ENCODE assay signal across 19 cellular contexts in genomic region chr12:15646586-15646985, GRCh38.
DNase-seq lines count a peak whose midpoint lies in the region; ATAC-seq and TF ChIP-seq lines count a peak whose summit lies in the region.
"Had no signal": no experiment of that assay in that cellular context is flagged by ENCODE, and none has a peak within 500 bp of the region (broad histone marks: within the 10 kb centered on the region; RNA-seq: fewer than 3 reads in every experiment).

No MANE protein-coding gene starts in this region.

- H3K4me1 Mint-ChIP-seq in osteocyte (ENCODE audit: unreplicated experiment) (peaks cover 85% of the 10 kb centered on the region), CD14-positive monocyte (no peaks in the 10 kb centered on the region)
- H3K4me1 Mint-ChIP-seq: CD4-positive, alpha-beta memory T cell had no signal

- BruUV-seq in PC-3 (replicated peaks; lab: Mats Ljungman, UMichigan), result no TSS peak

- H3K9me3 ChIP-seq in AG04450 (ENCODE audit: control insufficient read depth, insufficient read depth, low read length), result peaks cover 2% of the 10 kb centered on the region; the same call in 1 of the 2 replicates
- no peaks in the 10 kb centered on the region for H3K9me3 ChIP-seq in PC-3 (ENCODE audit: low read length)
- H3K9me3 ChIP-seq in fibroblast of lung (ENCODE audit: control insufficient read depth, insufficient read depth, low read depth, low read length), result no peaks in the 10 kb centered on the region

- H3K27me3 ChIP-seq in AG04450 (ENCODE audit: control insufficient read depth, insufficient read depth, low read length) (no peaks in the 10 kb centered on the region), PC-3 (ENCODE audit: low read length) (no peaks in the 10 kb centered on the region), fibroblast of lung (ENCODE audit: control insufficient read depth, insufficient read depth, low read length) (no peaks in the 10 kb centered on the region)

- H3K27ac ChIP-seq in AG04450 (ENCODE audit: low read depth, low read length) (no peak overlapping the region), PC-3 (ENCODE audit: low read length) (peak overlapping the region; percentile 47), fibroblast of lung (ENCODE audit: insufficient read depth, low read length) (no peak overlapping the region)
- H3K27ac ChIP-seq: C4-2B, KMS-11 had no signal

- TF ChIP-seq CTCF in AG04450 (IDR thresholded peaks at IDR 0.05; ENCODE audit: low read depth, low read length), result no peak
- TF ChIP-seq CTCF in PC-3 (conservative IDR thresholded peaks at IDR 0.05; ENCODE audit: low read depth, low read length), result no peak
- no peak for TF ChIP-seq CTCF in fibroblast of lung (conservative IDR thresholded peaks at IDR 0.05 in 1 of 2, IDR thresholded peaks at IDR 0.05 in 1 of 2; ENCODE audit: low read depth in 1 of 2, low read length in 2 of 2)
- no peak for TF ChIP-seq CTCF in osteocyte (IDR thresholded peaks at IDR 0.05)
- no peak for TF ChIP-seq CTCF in CD14-positive monocyte (IDR thresholded peaks at IDR 0.05)

- no peaks in the 10 kb centered on the region for H3K9me3 Mint-ChIP-seq in osteocyte (ENCODE audit: unreplicated experiment)
- H3K9me3 Mint-ChIP-seq in activated naive CD4-positive, alpha-beta T cell treated with anti-CD3 and anti-CD28 coated beads, Interleukin-2, amount 50 U/mL, for 72 hours, result no peaks in the 10 kb centered on the region
- H3K9me3 Mint-ChIP-seq in CD14-positive monocyte, result no peaks in the 10 kb centered on the region
- H3K9me3 Mint-ChIP-seq: CD4-positive, alpha-beta memory T cell; HFFc6 had no signal

- H3K4me3 Mint-ChIP-seq in osteocyte (ENCODE audit: unreplicated experiment) (no peak overlapping the region), CD14-positive monocyte (no peak overlapping the region)
- H3K4me3 Mint-ChIP-seq: CD4-positive, alpha-beta memory T cell; HFFc6 had no signal

- H3K4me3 ChIP-seq in AG04450 (ENCODE audit: low read depth, low read length) (no peak overlapping the region), PC-3 (ENCODE audit: low read length) (no peak overlapping the region), fibroblast of lung (replicated peaks in 1 of 4; ENCODE audit: control extremely low read depth in 1 of 4, insufficient read depth in 1 of 4, low read depth in 3 of 4, low read length in 4 of 4) (no peak overlapping the region)

- no peaks in the 10 kb centered on the region for H3K79me2 ChIP-seq in PC-3 (ENCODE audit: low read length)
- H3K79me2 ChIP-seq in fibroblast of lung (ENCODE audit: control insufficient read depth, insufficient read depth, low read length), result no peaks in the 10 kb centered on the region

- H3K27ac Mint-ChIP-seq in osteocyte (ENCODE audit: unreplicated experiment), result peak overlapping the region; percentile 90
- no peak overlapping the region for H3K27ac Mint-ChIP-seq in activated naive CD4-positive, alpha-beta T cell treated with anti-CD3 and anti-CD28 coated beads, Interleukin-2, amount 50 U/mL, for 72 hours
- H3K27ac Mint-ChIP-seq in CD14-positive monocyte, result no peak overlapping the region
- H3K27ac Mint-ChIP-seq: CD4-positive, alpha-beta memory T cell; HFFc6 had no signal

- CTCF ChIA-PET in AG04450 (lab: Charles Lee), result no interaction called here
- CTCF ChIA-PET in PC-3 (lab: Charles Lee), result no interaction called here

- H2AFZ ChIP-seq in PC-3 (ENCODE audit: low read length) (no peak overlapping the region), fibroblast of lung (ENCODE audit: low read length) (no peak overlapping the region)

- H3K9ac ChIP-seq in PC-3 (ENCODE audit: low read length), result no peak overlapping the region
- no peak overlapping the region for H3K9ac ChIP-seq in fibroblast of lung (ENCODE audit: insufficient read depth, low read length)
- H3K9ac ChIP-seq: KMS-11 had no signal

- intact Hi-C loops in PC-3 (cut with micrococcal nuclease), result no loop called here
- intact Hi-C loops in CD14-positive monocyte (cut with micrococcal nuclease), result no loop called here

- no peaks in the 10 kb centered on the region for H3K27me3 Mint-ChIP-seq in osteocyte (ENCODE audit: unreplicated experiment)
- peaks cover 0 to 3% (median 2%) of the 10 kb centered on the region in 3 donors for H3K27me3 Mint-ChIP-seq in CD14-positive monocyte (ENCODE audit: low read depth in 3 of 3)

- peak; percentile 27; the same call in 1 of the 2 replicates for ATAC-seq in PC-3
- ATAC-seq in activated naive CD4-positive, alpha-beta T cell treated with anti-CD3 and anti-CD28 coated beads, Interleukin-2, amount 50 U/mL, for 72 hours, result no peak
- ATAC-seq: HCT116 had no signal

- H3F3A ChIP-seq in PC-3 (ENCODE audit: low read length, unreplicated experiment), result no peaks in the 10 kb centered on the region

- POLR2A ChIA-PET in AG04450 (lab: Yijun Ruan, JAX), result interaction anchor here (0.6 kb wide), 1 partner anchor 108 kb away, joined by 3 read pairs; no protein-coding TSS in a partner anchor
- POLR2A ChIA-PET in PC-3 (lab: Charles Lee; ENCODE audit: unreplicated experiment), result no interaction called here

- H3K4me1 ChIP-seq in PC-3 (ENCODE audit: insufficient read depth, low read length) (peaks cover 17% of the 10 kb centered on the region), fibroblast of lung (ENCODE audit: control insufficient read depth, extremely low read depth, insufficient read depth, low read length) (no peaks in the 10 kb centered on the region)

- no peaks in the 10 kb centered on the region for H3K9me2 ChIP-seq in PC-3 (replicated peaks; ENCODE audit: low read length)

- H4K20me1 ChIP-seq in PC-3 (ENCODE audit: low read length) (no peaks in the 10 kb centered on the region), fibroblast of lung (ENCODE audit: control insufficient read depth, extremely low read depth, insufficient read depth, low read length) (no peaks in the 10 kb centered on the region)

- DNase-seq in AG04450 (ENCODE audit: low read depth, low spot score) (peak; percentile 36), PC-3 (no peak), fibroblast of lung (ENCODE audit: low read depth in 2 of 2) (peak; percentile 14 to 63), osteocyte (ENCODE audit: extremely low spot score, unreplicated experiment) (no peak), amygdala (lab: John Stamatoyannopoulos, UW) (no peak), CD14-positive monocyte (ENCODE audit: low spot score) (no peak), DMS53 (lab: John Stamatoyannopoulos, UW) (no peak)
- no peak for DNase-seq in activated naive CD4-positive, alpha-beta T cell treated with anti-CD3 and anti-CD28 coated beads, Interleukin-2, amount 50 U/mL, for 72 hours (ENCODE audit: low spot score in 2 of 2)
- DNase-seq: ACHN; AML-193; CD4-positive, alpha-beta memory T cell; DMS153; DMS79 treated with DMSO at 0.1 percent for 48 hours; GOT3; H7; HFFc6 had no signal

- no peaks in the 10 kb centered on the region; the same call in none of the 2 replicates for H3K36me3 ChIP-seq in PC-3 (ENCODE audit: low read depth, low read length)
- peaks cover 1% of the 10 kb centered on the region for H3K36me3 ChIP-seq in fibroblast of lung (ENCODE audit: control insufficient read depth, insufficient read depth, low read length)

- peaks cover 56% of the 10 kb centered on the region for H3K36me3 Mint-ChIP-seq in osteocyte (ENCODE audit: unreplicated experiment)
- no peaks in the 10 kb centered on the region for H3K36me3 Mint-ChIP-seq in activated naive CD4-positive, alpha-beta T cell treated with anti-CD3 and anti-CD28 coated beads, Interleukin-2, amount 50 U/mL, for 72 hours
- H3K36me3 Mint-ChIP-seq in CD14-positive monocyte, result no peaks in the 10 kb centered on the region
- H3K36me3 Mint-ChIP-seq: CD4-positive, alpha-beta memory T cell had no signal

- H3K4me2 ChIP-seq in PC-3 (ENCODE audit: low read length) (0 out of 2 replicates have a peak overlapping the region, but pooled peaks have one; percentile 15), fibroblast of lung (ENCODE audit: extremely low read depth, insufficient read depth, low read length) (no peak overlapping the region)
- H3K4me2 ChIP-seq: KMS-11 had no signal

Comparison
In these comparisons a context has a peak if more than half of its experiments do, and no peak if none do; other contexts are left out.
1. DNase-seq: peak in AG04450 (single experiment) and fibroblast of lung (2 of 2); none in PC-3 (single experiment), osteocyte (single experiment), activated naive CD4-positive, alpha-beta T cell treated with anti-CD3 and anti-CD28 coated beads, Interleukin-2, amount 50 U/mL, for 72 hours (0 of 2), amygdala (0 of 56), CD14-positive monocyte (single experiment) and DMS53 (single experiment).